Comparison of ENCODE assay signal across 8 cellular contexts in the genomic region with DNA sequence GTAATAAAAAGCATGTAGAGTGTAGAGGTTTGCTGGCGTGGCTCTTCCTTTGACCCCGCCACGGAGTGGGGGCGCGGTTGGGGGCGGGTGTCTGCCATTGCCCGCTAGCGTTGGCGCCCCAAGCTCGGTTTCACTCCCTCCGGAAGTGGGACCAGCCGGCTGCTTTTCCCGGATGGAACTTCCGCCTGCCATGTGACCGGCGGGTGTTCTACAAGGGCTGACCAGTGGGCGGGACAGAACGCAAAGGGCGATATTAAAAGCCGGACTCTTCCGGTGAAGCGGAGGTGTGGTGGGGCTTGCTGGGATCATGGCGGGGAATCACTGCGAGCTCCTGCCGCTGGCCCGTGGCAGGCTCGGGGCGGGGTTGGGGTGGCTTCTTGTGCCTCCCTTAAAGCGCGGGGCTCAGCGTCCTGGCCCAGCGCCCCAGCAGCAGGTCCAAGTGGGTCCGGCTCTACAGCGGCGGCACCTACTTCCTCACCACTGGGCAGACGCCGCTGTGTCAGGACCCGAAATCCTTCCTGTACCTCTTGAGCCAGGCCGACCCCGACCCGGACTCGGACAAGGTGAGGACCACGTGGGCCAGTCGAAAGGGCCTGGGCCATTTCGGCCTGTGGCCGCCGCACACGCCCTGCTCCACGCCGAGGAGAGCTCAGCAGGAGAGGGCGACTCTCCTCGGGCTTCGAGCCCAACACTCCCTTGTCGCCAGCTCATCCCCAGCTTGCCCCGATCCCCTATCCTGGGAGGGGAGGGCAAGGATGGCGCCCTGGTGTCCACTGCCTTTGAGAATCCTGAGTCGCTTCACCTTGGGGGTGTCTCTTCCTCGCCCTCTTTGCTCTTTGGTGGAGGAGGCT.
DNase-seq lines count a peak whose midpoint lies in the region; ATAC-seq and TF ChIP-seq lines count a peak whose summit lies in the region.

No MANE protein-coding gene starts in this region.

- no peaks in the 10 kb centered on the region for H3K27me3 ChIP-seq in DND-41 (ENCODE audit: insufficient read depth, low read length, poor library complexity)
- no peaks in the 10 kb centered on the region for H3K27me3 ChIP-seq in MG63
- H3K27me3 ChIP-seq in foreskin keratinocyte = no peaks in the 10 kb centered on the region

- peaks cover 5% of the 10 kb centered on the region for H3K4me1 Mint-ChIP-seq in neural crest cell
- H3K4me1 Mint-ChIP-seq in stimulated activated naive CD8-positive, alpha-beta T cell treated with anti-CD3 and anti-CD28 coated beads, Interleukin-15, amount 100 ng/mL, for 72 hours = peaks cover 28% of the 10 kb centered on the region

- TF ChIP-seq CTCF in DND-41 (IDR thresholded peaks at IDR 0.05; ENCODE audit: borderline replicate concordance, extremely low read depth, low read length, poor library complexity, severe bottlenecking) (no peak), foreskin keratinocyte (conservative IDR thresholded peaks at IDR 0.05) (peak; percentile 20), neural crest cell (conservative IDR thresholded peaks at IDR 0.05) (no peak)

- H4K20me1 ChIP-seq in DND-41 (ENCODE audit: insufficient read depth, low read length) = peaks cover 3% of the 10 kb centered on the region; the same call in 1 of the 2 replicates

- DNase-seq in DND-41 = peak; percentile 93
- DNase-seq in GOT3 (lab: John Stamatoyannopoulos, UW) = peak; percentile 89
- DNase-seq in MG63 = peak; percentile 99
- peak; percentile 74 for DNase-seq in SHP77 treated with DMSO at 0.1 percent for 48 hours (lab: John Stamatoyannopoulos, UW)
- peak; percentile 74 for DNase-seq in activated gamma-delta T cell treated with Interleukin-2 at 50 U/mL for 16 hours
- DNase-seq in foreskin keratinocyte = peak; percentile 78 to 88
- DNase-seq in neural crest cell (ENCODE audit: low read depth, low spot score) = peak; percentile 93
- DNase-seq in stimulated activated naive CD8-positive, alpha-beta T cell treated with anti-CD3 and anti-CD28 coated beads, Interleukin-15, amount 100 ng/mL, for 72 hours = peak; percentile 82 to 92

- peak overlapping the region; percentile 95 for H3K4me2 ChIP-seq in DND-41 (ENCODE audit: insufficient read depth, low read length)

- H3K36me3 ChIP-seq in DND-41 (ENCODE audit: insufficient read depth, low read length) (peaks cover 14% of the 10 kb centered on the region), MG63 (peaks cover 7% of the 10 kb centered on the region)

- H3K27ac ChIP-seq in DND-41 (ENCODE audit: low read length) (peak overlapping the region; percentile 81), foreskin keratinocyte (peak overlapping the region; percentile 13)

- peak overlapping the region; percentile 96 for H3K27ac Mint-ChIP-seq in neural crest cell (ENCODE audit: unreplicated experiment)
- peak overlapping the region; percentile 95 to 98 for H3K27ac Mint-ChIP-seq in stimulated activated naive CD8-positive, alpha-beta T cell treated with anti-CD3 and anti-CD28 coated beads, Interleukin-15, amount 100 ng/mL, for 72 hours

- peak overlapping the region; percentile 92 for H3K9ac ChIP-seq in DND-41 (ENCODE audit: low read depth, low read length)

- no peaks in the 10 kb centered on the region for H3K27me3 Mint-ChIP-seq in neural crest cell (ENCODE audit: low read depth)
- no peaks in the 10 kb centered on the region for H3K27me3 Mint-ChIP-seq in stimulated activated naive CD8-positive, alpha-beta T cell treated with anti-CD3 and anti-CD28 coated beads, Interleukin-15, amount 100 ng/mL, for 72 hours

- peak overlapping the region; percentile 91 to 100 for H3K4me3 ChIP-seq in DND-41 (ENCODE audit: low read depth in 1 of 2, low read length in 2 of 2)
- peak overlapping the region; percentile 80 for H3K4me3 ChIP-seq in MG63

- H3K36me3 Mint-ChIP-seq in neural crest cell (ENCODE audit: low read depth) = no peaks in the 10 kb centered on the region

- H2AFZ ChIP-seq in DND-41 (ENCODE audit: low read depth, low read length) = peak overlapping the region; percentile 93

- H3K4me3 Mint-ChIP-seq in neural crest cell = peak overlapping the region; percentile 96
- H3K4me3 Mint-ChIP-seq in stimulated activated naive CD8-positive, alpha-beta T cell treated with anti-CD3 and anti-CD28 coated beads, Interleukin-15, amount 100 ng/mL, for 72 hours = peak overlapping the region; percentile 96 to 100

- peak; percentile 90 for ATAC-seq in DND-41 (ENCODE audit: insufficient read depth, low read depth)
- ATAC-seq in foreskin keratinocyte = peak; percentile 78
- peak; percentile 89 for ATAC-seq in stimulated activated naive CD8-positive, alpha-beta T cell treated with anti-CD3 and anti-CD28 coated beads, Interleukin-15, amount 100 ng/mL, for 72 hours

- H3K9me3 ChIP-seq in DND-41 (ENCODE audit: insufficient read depth, low read length, severe bottlenecking) (no peaks in the 10 kb centered on the region), MG63 (no peaks in the 10 kb centered on the region)

- H3K4me1 ChIP-seq in DND-41 (ENCODE audit: insufficient read depth, low read length) (peaks cover 23% of the 10 kb centered on the region; the same call in 1 of the 2 replicates), foreskin keratinocyte (no peaks in the 10 kb centered on the region)

- no peaks in the 10 kb centered on the region for H3K9me3 Mint-ChIP-seq in neural crest cell
- H3K9me3 Mint-ChIP-seq in stimulated activated naive CD8-positive, alpha-beta T cell treated with anti-CD3 and anti-CD28 coated beads, Interleukin-15, amount 100 ng/mL, for 72 hours = no peaks in the 10 kb centered on the region

- peaks cover 33% of the 10 kb centered on the region for H3K79me2 ChIP-seq in DND-41 (ENCODE audit: insufficient read depth, low read length)

Comparison
In these comparisons a context has a peak if more than half of its experiments do, and no peak if none do; other contexts are left out.
1. Peak in every context shown above with its lines: DNase-seq, ATAC-seq, H3K4me3 ChIP-seq and H3K27ac ChIP-seq.